In the genomic region with DNA sequence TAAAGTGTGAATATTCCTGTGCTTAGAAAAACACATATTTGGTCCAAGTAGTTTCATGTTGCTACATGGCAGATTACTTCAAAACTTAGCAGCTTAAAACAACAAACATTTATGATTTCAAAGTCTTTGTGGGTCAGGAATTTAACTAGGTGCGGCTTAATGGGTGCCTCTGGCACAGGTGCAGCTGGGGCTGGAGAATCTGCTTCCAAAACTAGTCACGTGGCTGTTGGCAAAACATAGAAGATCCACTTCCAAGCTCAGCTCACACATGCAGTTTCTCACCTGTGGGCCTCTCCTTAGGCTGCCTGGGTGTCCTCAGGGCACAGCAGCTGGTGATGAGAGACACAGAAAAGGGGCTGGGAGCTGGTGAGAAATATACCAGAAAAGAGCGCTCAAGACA, we compare ENCODE assay signal across 28 cellular contexts.
"Had no signal": no experiment of that assay in that cellular context is flagged by ENCODE, and none has a peak within 500 bp of the region (broad histone marks: within the 10 kb centered on the region; RNA-seq: fewer than 3 reads in every experiment).

No MANE protein-coding gene starts in this region.

- ATAC-seq: activated CD4-positive, alpha-beta T cell treated with anti-CD3 and anti-CD28 coated beads for 36 hours; activated T-cell treated with anti-CD3 and anti-CD28 coated beads, Interleukin-2, amount 50 U/mL, for 72 hours; gastroesophageal sphincter; left cardiac atrium; pancreas; psoas muscle; stimulated activated memory B cell treated with anti-CD40 and anti-IgM and Interleukin-4, amounts not matched to agents 10 μg/mL and 1 μg/mL and 100 μg/mL, for 72 hours had no signal

- H3K27me3 ChIP-seq: cardiac muscle cell, colonic mucosa, dorsolateral prefrontal cortex, gastroesophageal sphincter, pancreas, stomach, transverse colon had no signal

- H3K4me3 ChIP-seq: cardiac muscle cell, colonic mucosa, dorsolateral prefrontal cortex, gastroesophageal sphincter, pancreas, psoas muscle, smooth muscle cell, stomach, transverse colon had no signal

- H3K27ac ChIP-seq: cardiac muscle cell, colonic mucosa, dorsolateral prefrontal cortex, gastroesophageal sphincter, pancreas, psoas muscle, stomach, transverse colon had no signal

- DNase-seq: activated CD4-positive, alpha-beta T cell treated with anti-CD3 and anti-CD28 coated beads for 36 hours; activated CD4-positive, CD25-positive, alpha-beta regulatory T cell; activated naive CD4-positive, alpha-beta T cell treated with Interleukin-2 at 50 U/mL for 16 hours; activated T-cell treated with anti-CD3 and anti-CD28 coated beads for 4 hours; activated T-cell treated with anti-CD3 and anti-CD28 coated beads, Interleukin-2, amount 50 U/mL, for 72 hours; anterior cingulate cortex; cerebellar nuclear complex; colonic mucosa; dorsolateral prefrontal cortex; effector memory CD4-positive, alpha-beta T cell; hippocampal formation; left cardiac atrium; mammary epithelial cell; naive B cell; nephron progenitor cell; nucleus accumbens; pancreas; psoas muscle; stimulated activated CD4-positive, alpha-beta T cell treated with anti-CD3 and anti-CD28 coated beads, Interleukin-1b, Interleukin-23, amount 100 ng/mL, for 48 hours; stimulated activated CD4-positive, alpha-beta T cell treated with anti-CD3 and anti-CD28 coated beads, Interleukin-4, amount 100 ng/mL, for 4 hours; stimulated activated CD8-positive, alpha-beta memory T cell treated with anti-CD3 and anti-CD28 coated beads, Interleukin-4, amount 100 ng/mL, for 48 hours; stomach; T-helper 1 cell; transverse colon had no signal

- H3K9me3 ChIP-seq: colonic mucosa, gastroesophageal sphincter, pancreas, psoas muscle, stomach, transverse colon had no signal

- H3K36me3 ChIP-seq: cardiac muscle cell, colonic mucosa, gastroesophageal sphincter, pancreas, stomach, transverse colon had no signal

- H3K4me1 ChIP-seq: colonic mucosa, gastroesophageal sphincter, pancreas, psoas muscle, stomach, transverse colon had no signal
